In the genomic region with DNA sequence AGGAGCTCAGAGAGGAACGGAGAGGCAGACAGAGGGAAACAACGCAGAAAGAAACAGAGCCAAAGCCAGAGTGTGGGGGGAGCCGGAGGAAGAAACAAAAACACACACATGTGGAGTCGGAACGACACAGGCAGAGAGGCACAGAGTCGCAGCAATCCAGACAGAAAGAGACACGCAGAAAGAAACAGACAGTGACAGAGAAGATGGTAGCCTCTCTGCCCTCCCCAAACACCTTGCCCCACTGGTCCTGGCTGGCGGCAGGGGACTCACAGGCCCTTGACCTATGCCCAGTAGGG, we compare ENCODE assay signal across 1 cellular context.
TF ChIP-seq lines count a peak whose summit lies in the region.

No MANE protein-coding gene starts in this region.

TF ChIP-seq in WTC11, 78 proteins besides CTCF, POLR2A, EP300 and RAD21 (continued from another document):
- TF ChIP-seq, protein P1, sequence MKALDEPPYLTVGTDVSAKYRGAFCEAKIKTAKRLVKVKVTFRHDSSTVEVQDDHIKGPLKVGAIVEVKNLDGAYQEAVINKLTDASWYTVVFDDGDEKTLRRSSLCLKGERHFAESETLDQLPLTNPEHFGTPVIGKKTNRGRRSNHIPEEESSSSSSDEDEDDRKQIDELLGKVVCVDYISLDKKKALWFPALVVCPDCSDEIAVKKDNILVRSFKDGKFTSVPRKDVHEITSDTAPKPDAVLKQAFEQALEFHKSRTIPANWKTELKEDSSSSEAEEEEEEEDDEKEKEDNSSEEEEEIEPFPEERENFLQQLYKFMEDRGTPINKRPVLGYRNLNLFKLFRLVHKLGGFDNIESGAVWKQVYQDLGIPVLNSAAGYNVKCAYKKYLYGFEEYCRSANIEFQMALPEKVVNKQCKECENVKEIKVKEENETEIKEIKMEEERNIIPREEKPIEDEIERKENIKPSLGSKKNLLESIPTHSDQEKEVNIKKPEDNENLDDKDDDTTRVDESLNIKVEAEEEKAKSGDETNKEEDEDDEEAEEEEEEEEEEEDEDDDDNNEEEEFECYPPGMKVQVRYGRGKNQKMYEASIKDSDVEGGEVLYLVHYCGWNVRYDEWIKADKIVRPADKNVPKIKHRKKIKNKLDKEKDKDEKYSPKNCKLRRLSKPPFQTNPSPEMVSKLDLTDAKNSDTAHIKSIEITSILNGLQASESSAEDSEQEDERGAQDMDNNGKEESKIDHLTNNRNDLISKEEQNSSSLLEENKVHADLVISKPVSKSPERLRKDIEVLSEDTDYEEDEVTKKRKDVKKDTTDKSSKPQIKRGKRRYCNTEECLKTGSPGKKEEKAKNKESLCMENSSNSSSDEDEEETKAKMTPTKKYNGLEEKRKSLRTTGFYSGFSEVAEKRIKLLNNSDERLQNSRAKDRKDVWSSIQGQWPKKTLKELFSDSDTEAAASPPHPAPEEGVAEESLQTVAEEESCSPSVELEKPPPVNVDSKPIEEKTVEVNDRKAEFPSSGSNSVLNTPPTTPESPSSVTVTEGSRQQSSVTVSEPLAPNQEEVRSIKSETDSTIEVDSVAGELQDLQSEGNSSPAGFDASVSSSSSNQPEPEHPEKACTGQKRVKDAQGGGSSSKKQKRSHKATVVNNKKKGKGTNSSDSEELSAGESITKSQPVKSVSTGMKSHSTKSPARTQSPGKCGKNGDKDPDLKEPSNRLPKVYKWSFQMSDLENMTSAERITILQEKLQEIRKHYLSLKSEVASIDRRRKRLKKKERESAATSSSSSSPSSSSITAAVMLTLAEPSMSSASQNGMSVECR (CRISPR knock-in tag; IDR thresholded peaks at IDR 0.05; ENCODE audit: borderline replicate concordance) = no peak
- TF ChIP-seq ESRRA (CRISPR knock-in tag; IDR thresholded peaks at IDR 0.05; ENCODE audit: borderline replicate concordance) = no peak
- TF ChIP-seq FOXK1 (CRISPR knock-in tag; IDR thresholded peaks at IDR 0.05) = no peak
- TF ChIP-seq, protein P2, sequence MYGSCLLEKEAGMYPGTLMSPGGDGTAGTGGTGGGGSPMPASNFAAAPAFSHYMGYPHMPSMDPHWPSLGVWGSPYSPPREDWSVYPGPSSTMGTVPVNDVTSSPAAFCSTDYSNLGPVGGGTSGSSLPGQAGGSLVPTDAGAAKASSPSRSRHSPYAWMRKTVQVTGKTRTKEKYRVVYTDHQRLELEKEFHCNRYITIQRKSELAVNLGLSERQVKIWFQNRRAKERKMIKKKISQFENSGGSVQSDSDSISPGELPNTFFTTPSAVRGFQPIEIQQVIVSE (CRISPR knock-in tag; IDR thresholded peaks at IDR 0.05; ENCODE audit: borderline replicate concordance) = no peak
- TF ChIP-seq, protein P3, sequence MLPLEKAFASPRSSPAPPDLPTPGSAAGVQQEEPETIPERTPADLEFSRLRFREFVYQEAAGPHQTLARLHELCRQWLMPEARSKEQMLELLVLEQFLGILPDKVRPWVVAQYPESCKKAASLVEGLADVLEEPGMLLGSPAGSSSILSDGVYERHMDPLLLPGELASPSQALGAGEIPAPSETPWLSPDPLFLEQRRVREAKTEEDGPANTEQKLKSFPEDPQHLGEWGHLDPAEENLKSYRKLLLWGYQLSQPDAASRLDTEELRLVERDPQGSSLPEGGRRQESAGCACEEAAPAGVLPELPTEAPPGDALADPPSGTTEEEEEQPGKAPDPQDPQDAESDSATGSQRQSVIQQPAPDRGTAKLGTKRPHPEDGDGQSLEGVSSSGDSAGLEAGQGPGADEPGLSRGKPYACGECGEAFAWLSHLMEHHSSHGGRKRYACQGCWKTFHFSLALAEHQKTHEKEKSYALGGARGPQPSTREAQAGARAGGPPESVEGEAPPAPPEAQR (CRISPR knock-in tag; IDR thresholded peaks at IDR 0.05) = no peak
- TF ChIP-seq, protein P4, sequence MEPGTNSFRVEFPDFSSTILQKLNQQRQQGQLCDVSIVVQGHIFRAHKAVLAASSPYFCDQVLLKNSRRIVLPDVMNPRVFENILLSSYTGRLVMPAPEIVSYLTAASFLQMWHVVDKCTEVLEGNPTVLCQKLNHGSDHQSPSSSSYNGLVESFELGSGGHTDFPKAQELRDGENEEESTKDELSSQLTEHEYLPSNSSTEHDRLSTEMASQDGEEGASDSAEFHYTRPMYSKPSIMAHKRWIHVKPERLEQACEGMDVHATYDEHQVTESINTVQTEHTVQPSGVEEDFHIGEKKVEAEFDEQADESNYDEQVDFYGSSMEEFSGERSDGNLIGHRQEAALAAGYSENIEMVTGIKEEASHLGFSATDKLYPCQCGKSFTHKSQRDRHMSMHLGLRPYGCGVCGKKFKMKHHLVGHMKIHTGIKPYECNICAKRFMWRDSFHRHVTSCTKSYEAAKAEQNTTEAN (CRISPR knock-in tag; IDR thresholded peaks at IDR 0.05) = no peak
